ENCODE assay signal across 1 cellular context in the genomic region with DNA sequence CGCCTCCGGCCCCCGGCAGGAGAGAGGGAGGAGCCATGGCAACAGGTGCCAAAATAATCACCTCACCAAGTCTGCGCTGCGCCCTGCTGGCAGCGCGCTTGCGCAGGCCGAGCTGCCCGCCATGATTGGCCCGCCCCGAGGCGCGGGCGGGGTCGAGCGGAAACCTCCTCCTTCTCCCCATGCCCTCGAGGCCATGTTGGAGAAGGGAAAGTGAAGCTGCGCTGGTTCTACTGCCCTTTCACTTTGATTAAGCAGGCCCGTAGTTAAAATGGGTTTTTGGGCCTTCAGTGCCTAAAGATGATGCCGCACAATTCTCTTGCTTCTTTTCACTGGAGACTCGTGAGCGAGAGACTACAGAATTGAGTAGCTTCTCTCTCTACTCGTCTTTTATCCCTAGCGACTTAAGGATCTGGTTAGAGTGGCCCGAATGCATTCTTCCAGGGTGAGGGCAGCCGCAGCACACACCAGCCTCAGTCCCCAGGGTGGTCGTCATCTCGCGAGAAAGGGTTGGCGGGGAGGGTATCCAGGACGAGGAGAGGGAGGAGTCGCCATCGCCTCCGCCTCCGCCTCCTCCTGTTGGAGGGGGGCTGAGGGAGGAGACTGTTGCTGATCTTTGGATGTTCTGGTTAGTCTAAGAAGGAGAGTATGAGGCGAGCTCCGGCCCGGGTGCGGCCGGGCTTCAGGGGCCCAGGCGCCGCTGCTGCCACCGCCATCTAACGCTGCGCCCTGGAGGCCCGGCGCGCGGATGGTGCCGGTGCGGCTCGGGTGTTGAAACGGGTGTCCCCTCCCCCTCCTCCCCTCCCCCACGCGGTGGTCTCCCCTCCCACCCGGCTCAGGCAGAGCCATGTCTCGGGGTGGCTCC.
TF ChIP-seq lines count a peak whose summit lies in the region.

A gene with protein sequence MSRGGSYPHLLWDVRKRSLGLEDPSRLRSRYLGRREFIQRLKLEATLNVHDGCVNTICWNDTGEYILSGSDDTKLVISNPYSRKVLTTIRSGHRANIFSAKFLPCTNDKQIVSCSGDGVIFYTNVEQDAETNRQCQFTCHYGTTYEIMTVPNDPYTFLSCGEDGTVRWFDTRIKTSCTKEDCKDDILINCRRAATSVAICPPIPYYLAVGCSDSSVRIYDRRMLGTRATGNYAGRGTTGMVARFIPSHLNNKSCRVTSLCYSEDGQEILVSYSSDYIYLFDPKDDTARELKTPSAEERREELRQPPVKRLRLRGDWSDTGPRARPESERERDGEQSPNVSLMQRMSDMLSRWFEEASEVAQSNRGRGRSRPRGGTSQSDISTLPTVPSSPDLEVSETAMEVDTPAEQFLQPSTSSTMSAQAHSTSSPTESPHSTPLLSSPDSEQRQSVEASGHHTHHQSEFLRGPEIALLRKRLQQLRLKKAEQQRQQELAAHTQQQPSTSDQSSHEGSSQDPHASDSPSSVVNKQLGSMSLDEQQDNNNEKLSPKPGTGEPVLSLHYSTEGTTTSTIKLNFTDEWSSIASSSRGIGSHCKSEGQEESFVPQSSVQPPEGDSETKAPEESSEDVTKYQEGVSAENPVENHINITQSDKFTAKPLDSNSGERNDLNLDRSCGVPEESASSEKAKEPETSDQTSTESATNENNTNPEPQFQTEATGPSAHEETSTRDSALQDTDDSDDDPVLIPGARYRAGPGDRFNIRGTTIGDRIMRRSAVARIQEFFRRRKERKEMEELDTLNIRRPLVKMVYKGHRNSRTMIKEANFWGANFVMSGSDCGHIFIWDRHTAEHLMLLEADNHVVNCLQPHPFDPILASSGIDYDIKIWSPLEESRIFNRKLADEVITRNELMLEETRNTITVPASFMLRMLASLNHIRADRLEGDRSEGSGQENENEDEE (plus strand): TSS at position 616 of the 862 bp plus-strand sequence. CDS start 229 bp downstream, at position 845.

TF ChIP-seq in K562, 482 proteins besides CTCF, POLR2A, EP300 and RAD21 (continued from another document and continues in another):
- TF ChIP-seq RBM22 (IDR thresholded peaks at IDR 0.05; ENCODE audit: low read depth, low read length, poor library complexity, severe bottlenecking): peak; percentile 99
- TF ChIP-seq ZNF431 (CRISPR knock-in tag; IDR thresholded peaks at IDR 0.05): no peak; the same call in 1 of the 2 replicates
- TF ChIP-seq, protein P1, sequence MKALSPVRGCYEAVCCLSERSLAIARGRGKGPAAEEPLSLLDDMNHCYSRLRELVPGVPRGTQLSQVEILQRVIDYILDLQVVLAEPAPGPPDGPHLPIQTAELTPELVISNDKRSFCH (CRISPR knock-in tag; IDR thresholded peaks at IDR 0.05): no peak
- TF ChIP-seq, protein P1 (tag; IDR thresholded peaks at IDR 0.05): peak; percentile 87
- no peak for TF ChIP-seq PCBP2 (IDR thresholded peaks at IDR 0.05; ENCODE audit: low read depth, low read length, poor library complexity, severe bottlenecking)
- TF ChIP-seq ETV5 (CRISPR knock-in tag; IDR thresholded peaks at IDR 0.05; ENCODE audit: low read depth): no peak
- no peak for TF ChIP-seq PTRF (tag; IDR thresholded peaks at IDR 0.05)
- peak; percentile 86 for TF ChIP-seq RBFOX2 (IDR thresholded peaks at IDR 0.05; ENCODE audit: low read depth, low read length)
- no peak; a peak in 1 of 4 replicates for TF ChIP-seq KDM4B (IDR thresholded peaks at IDR 0.05; ENCODE audit: borderline replicate concordance in 2 of 2, low read depth in 1 of 2)
- TF ChIP-seq ZNF561 (CRISPR knock-in tag; conservative IDR thresholded peaks at IDR 0.05): 0 out of 2 replicates have a peak, but pooled peaks have one; percentile 5
- TF ChIP-seq MAZ (CRISPR knock-in tag; conservative IDR thresholded peaks at IDR 0.05 in 1 of 2, IDR thresholded peaks at IDR 0.05 in 1 of 2): peak; percentile 90 to 97
- no peak for TF ChIP-seq SLC30A9 (CRISPR knock-in tag; IDR thresholded peaks at IDR 0.05)
- no peak for TF ChIP-seq NFXL1 (CRISPR knock-in tag; IDR thresholded peaks at IDR 0.05)
- TF ChIP-seq ZKSCAN3 (CRISPR knock-in tag; IDR thresholded peaks at IDR 0.05): no peak
- TF ChIP-seq ERF (CRISPR knock-in tag; IDR thresholded peaks at IDR 0.05): peak; percentile 82
- peak; percentile 60 for TF ChIP-seq MBD2 (IDR thresholded peaks at IDR 0.05; ENCODE audit: borderline replicate concordance, low read depth)
- TF ChIP-seq ZNF263 (CRISPR knock-in tag; IDR thresholded peaks at IDR 0.05; ENCODE audit: borderline replicate concordance): no peak
- no peak for TF ChIP-seq ARID1B (IDR thresholded peaks at IDR 0.05)
- TF ChIP-seq MECOM (CRISPR knock-in tag; IDR thresholded peaks at IDR 0.05): no peak
- no peak for TF ChIP-seq TCF7L2 (IDR thresholded peaks at IDR 0.05; ENCODE audit: low read depth, low read length)
- no peak for TF ChIP-seq SMC3 (conservative IDR thresholded peaks at IDR 0.05; ENCODE audit: insufficient read depth, low read depth, low read length)
- no peak for TF ChIP-seq THRAP3 (IDR thresholded peaks at IDR 0.05; ENCODE audit: borderline replicate concordance)
- TF ChIP-seq ZNF12 (CRISPR knock-in tag; IDR thresholded peaks at IDR 0.05): peak; percentile 32; the same call in 1 of the 2 replicates
- 0 out of 2 replicates have a peak, but pooled peaks have one; percentile 19 for TF ChIP-seq HLTF (IDR thresholded peaks at IDR 0.05)
- TF ChIP-seq, protein P2, sequence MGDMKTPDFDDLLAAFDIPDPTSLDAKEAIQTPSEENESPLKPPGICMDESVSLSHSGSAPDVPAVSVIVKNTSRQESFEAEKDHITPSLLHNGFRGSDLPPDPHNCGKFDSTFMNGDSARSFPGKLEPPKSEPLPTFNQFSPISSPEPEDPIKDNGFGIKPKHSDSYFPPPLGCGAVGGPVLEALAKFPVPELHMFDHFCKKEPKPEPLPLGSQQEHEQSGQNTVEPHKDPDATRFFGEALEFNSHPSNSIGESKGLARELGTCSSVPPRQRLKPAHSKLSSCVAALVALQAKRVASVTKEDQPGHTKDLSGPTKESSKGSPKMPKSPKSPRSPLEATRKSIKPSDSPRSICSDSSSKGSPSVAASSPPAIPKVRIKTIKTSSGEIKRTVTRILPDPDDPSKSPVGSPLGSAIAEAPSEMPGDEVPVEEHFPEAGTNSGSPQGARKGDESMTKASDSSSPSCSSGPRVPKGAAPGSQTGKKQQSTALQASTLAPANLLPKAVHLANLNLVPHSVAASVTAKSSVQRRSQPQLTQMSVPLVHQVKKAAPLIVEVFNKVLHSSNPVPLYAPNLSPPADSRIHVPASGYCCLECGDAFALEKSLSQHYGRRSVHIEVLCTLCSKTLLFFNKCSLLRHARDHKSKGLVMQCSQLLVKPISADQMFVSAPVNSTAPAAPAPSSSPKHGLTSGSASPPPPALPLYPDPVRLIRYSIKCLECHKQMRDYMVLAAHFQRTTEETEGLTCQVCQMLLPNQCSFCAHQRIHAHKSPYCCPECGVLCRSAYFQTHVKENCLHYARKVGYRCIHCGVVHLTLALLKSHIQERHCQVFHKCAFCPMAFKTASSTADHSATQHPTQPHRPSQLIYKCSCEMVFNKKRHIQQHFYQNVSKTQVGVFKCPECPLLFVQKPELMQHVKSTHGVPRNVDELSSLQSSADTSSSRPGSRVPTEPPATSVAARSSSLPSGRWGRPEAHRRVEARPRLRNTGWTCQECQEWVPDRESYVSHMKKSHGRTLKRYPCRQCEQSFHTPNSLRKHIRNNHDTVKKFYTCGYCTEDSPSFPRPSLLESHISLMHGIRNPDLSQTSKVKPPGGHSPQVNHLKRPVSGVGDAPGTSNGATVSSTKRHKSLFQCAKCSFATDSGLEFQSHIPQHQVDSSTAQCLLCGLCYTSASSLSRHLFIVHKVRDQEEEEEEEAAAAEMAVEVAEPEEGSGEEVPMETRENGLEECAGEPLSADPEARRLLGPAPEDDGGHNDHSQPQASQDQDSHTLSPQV (IDR thresholded peaks at IDR 0.05): no peak
- TF ChIP-seq ZNF316 (IDR thresholded peaks at IDR 0.05): 0 out of 2 replicates have a peak, but pooled peaks have one; percentile 18
- TF ChIP-seq CC2D1A (IDR thresholded peaks at IDR 0.05): peak; percentile 83
- TF ChIP-seq, protein P3, sequence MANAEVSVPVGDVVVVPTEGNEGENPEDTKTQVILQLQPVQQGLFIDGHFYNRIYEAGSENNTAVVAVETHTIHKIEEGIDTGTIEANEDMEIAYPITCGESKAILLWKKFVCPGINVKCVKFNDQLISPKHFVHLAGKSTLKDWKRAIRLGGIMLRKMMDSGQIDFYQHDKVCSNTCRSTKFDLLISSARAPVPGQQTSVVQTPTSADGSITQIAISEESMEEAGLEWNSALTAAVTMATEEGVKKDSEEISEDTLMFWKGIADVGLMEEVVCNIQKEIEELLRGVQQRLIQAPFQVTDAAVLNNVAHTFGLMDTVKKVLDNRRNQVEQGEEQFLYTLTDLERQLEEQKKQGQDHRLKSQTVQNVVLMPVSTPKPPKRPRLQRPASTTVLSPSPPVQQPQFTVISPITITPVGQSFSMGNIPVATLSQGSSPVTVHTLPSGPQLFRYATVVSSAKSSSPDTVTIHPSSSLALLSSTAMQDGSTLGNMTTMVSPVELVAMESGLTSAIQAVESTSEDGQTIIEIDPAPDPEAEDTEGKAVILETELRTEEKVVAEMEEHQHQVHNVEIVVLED (CRISPR knock-in tag; IDR thresholded peaks at IDR 0.05): peak; percentile 47
- TF ChIP-seq ZC3H4 (CRISPR knock-in tag; IDR thresholded peaks at IDR 0.05; ENCODE audit: borderline replicate concordance): no peak
- TF ChIP-seq KDM1A (IDR thresholded peaks at IDR 0.05): peak in 1 of 2 experiments; percentile 70; a peak in 1 of 4 replicates
- TF ChIP-seq ZNF778 (CRISPR knock-in tag; IDR thresholded peaks at IDR 0.05): no peak
- TF ChIP-seq, protein P4, sequence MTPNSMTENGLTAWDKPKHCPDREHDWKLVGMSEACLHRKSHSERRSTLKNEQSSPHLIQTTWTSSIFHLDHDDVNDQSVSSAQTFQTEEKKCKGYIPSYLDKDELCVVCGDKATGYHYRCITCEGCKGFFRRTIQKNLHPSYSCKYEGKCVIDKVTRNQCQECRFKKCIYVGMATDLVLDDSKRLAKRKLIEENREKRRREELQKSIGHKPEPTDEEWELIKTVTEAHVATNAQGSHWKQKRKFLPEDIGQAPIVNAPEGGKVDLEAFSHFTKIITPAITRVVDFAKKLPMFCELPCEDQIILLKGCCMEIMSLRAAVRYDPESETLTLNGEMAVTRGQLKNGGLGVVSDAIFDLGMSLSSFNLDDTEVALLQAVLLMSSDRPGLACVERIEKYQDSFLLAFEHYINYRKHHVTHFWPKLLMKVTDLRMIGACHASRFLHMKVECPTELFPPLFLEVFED (CRISPR knock-in tag; conservative IDR thresholded peaks at IDR 0.05): peak; percentile 94
- peak; percentile 94 for TF ChIP-seq ATF7 (IDR thresholded peaks at IDR 0.05)
- TF ChIP-seq, protein P5, sequence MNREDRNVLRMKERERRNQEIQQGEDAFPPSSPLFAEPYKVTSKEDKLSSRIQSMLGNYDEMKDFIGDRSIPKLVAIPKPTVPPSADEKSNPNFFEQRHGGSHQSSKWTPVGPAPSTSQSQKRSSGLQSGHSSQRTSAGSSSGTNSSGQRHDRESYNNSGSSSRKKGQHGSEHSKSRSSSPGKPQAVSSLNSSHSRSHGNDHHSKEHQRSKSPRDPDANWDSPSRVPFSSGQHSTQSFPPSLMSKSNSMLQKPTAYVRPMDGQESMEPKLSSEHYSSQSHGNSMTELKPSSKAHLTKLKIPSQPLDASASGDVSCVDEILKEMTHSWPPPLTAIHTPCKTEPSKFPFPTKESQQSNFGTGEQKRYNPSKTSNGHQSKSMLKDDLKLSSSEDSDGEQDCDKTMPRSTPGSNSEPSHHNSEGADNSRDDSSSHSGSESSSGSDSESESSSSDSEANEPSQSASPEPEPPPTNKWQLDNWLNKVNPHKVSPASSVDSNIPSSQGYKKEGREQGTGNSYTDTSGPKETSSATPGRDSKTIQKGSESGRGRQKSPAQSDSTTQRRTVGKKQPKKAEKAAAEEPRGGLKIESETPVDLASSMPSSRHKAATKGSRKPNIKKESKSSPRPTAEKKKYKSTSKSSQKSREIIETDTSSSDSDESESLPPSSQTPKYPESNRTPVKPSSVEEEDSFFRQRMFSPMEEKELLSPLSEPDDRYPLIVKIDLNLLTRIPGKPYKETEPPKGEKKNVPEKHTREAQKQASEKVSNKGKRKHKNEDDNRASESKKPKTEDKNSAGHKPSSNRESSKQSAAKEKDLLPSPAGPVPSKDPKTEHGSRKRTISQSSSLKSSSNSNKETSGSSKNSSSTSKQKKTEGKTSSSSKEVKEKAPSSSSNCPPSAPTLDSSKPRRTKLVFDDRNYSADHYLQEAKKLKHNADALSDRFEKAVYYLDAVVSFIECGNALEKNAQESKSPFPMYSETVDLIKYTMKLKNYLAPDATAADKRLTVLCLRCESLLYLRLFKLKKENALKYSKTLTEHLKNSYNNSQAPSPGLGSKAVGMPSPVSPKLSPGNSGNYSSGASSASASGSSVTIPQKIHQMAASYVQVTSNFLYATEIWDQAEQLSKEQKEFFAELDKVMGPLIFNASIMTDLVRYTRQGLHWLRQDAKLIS (CRISPR knock-in tag; IDR thresholded peaks at IDR 0.05): peak; percentile 47
- TF ChIP-seq ZFPM2 (CRISPR knock-in tag; IDR thresholded peaks at IDR 0.05): no peak
- TF ChIP-seq, protein P6, sequence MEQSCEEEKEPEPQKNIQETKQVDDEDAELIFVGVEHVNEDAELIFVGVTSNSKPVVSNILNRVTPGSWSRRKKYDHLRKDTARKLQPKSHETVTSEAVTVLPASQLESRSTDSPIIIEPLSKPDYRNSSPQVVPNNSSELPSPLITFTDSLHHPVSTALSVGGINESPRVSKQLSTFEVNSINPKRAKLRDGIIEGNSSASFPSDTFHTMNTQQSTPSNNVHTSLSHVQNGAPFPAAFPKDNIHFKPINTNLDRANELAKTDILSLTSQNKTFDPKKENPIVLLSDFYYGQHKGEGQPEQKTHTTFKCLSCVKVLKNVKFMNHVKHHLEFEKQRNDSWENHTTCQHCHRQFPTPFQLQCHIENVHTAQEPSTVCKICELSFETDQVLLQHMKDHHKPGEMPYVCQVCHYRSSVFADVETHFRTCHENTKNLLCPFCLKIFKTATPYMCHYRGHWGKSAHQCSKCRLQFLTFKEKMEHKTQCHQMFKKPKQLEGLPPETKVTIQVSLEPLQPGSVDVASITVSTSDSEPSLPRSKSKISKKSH (CRISPR knock-in tag; IDR thresholded peaks at IDR 0.05): no peak
- TF ChIP-seq, protein P7, sequence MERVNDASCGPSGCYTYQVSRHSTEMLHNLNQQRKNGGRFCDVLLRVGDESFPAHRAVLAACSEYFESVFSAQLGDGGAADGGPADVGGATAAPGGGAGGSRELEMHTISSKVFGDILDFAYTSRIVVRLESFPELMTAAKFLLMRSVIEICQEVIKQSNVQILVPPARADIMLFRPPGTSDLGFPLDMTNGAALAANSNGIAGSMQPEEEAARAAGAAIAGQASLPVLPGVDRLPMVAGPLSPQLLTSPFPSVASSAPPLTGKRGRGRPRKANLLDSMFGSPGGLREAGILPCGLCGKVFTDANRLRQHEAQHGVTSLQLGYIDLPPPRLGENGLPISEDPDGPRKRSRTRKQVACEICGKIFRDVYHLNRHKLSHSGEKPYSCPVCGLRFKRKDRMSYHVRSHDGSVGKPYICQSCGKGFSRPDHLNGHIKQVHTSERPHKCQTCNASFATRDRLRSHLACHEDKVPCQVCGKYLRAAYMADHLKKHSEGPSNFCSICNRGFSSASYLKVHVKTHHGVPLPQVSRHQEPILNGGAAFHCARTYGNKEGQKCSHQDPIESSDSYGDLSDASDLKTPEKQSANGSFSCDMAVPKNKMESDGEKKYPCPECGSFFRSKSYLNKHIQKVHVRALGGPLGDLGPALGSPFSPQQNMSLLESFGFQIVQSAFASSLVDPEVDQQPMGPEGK (CRISPR knock-in tag; IDR thresholded peaks at IDR 0.05; ENCODE audit: borderline replicate concordance): no peak
